9 cellular contexts compared by ENCODE assay signal in genomic region chr1:147641695-147642592, GRCh38. TPM values are rescaled to one million over a fixed set of nuclear protein-coding genes. Genes with fewer than 3 reads are reported as not detected.
DNase-seq lines count a peak whose midpoint lies in the region; ATAC-seq, FAIRE-seq and TF ChIP-seq lines count a peak whose summit lies in the region.
"Had no signal": no experiment of that assay in that cellular context is flagged by ENCODE, and none has a peak within 500 bp of the region (broad histone marks: within the 10 kb centered on the region; RNA-seq: fewer than 3 reads in every experiment).

No MANE protein-coding gene starts in this region.

- H3K4me2 ChIP-seq in Loucy (ENCODE audit: low read depth, low read length, poor library complexity, severe bottlenecking) = no peak overlapping the region

- H2AFZ ChIP-seq in Loucy (ENCODE audit: low read length) = no peak overlapping the region

- H3K4me1 ChIP-seq in Loucy (ENCODE audit: insufficient read depth, low read length, poor library complexity, severe bottlenecking) (peaks cover 13% of the 10 kb centered on the region), left lung (peaks cover 0 to 19% of the 10 kb centered on the region in 2 donors)

- H3K9me3 ChIP-seq in Loucy (ENCODE audit: insufficient read depth, low read depth, low read length) (no peaks in the 10 kb centered on the region), left lung (no peaks in the 10 kb centered on the region)

- no peaks in the 10 kb centered on the region for H3K79me2 ChIP-seq in Loucy (ENCODE audit: insufficient read depth, low read length)

- no peak overlapping the region for H3K4me3 ChIP-seq in Loucy (ENCODE audit: low read length, poor library complexity, severe bottlenecking)
- H3K4me3 ChIP-seq in bronchial epithelial cell (ENCODE audit: low read depth, low read length) = no peak overlapping the region
- no peak overlapping the region for H3K4me3 ChIP-seq in left lung

- H4K20me1 ChIP-seq in Loucy (ENCODE audit: insufficient read depth, low read length, poor library complexity, severe bottlenecking) = no peaks in the 10 kb centered on the region

- intact Hi-C loops in left lung (cut with DNase I) = loop anchor here in 1 of 2 donors (10.0 kb wide), 1 partner anchor 253 kb away; no protein-coding TSS in a partner anchor

- no peak overlapping the region for H3K27ac ChIP-seq in left lung

- FAIRE-seq in bronchial epithelial cell (lab: Jason Lieb, UNC) = no peak
- FAIRE-seq: colon had no signal

- H3K36me3 ChIP-seq in Loucy (ENCODE audit: insufficient read depth, low read length) = no peaks in the 10 kb centered on the region
- H3K36me3 ChIP-seq in bronchial epithelial cell (ENCODE audit: control insufficient read depth, insufficient read depth, low read length) = no peaks in the 10 kb centered on the region
- peaks cover 0 to 11% of the 10 kb centered on the region in 2 donors for H3K36me3 ChIP-seq in left lung

- DNase-seq in NCI-H2227 (lab: John Stamatoyannopoulos, UW; ENCODE audit: unreplicated experiment) (peak; percentile 49), NCI-H2227 treated with DMSO at 0.1 percent for 48 hours (lab: John Stamatoyannopoulos, UW) (no peak), SKM-1 (lab: John Stamatoyannopoulos, UW; ENCODE audit: unreplicated experiment) (peak; percentile 61), bronchial epithelial cell (ENCODE audit: low read depth) (peak; percentile 30), left lung (no peak)
- peak in 5 of 6 experiments; percentile 13 to 70 (median 31) for DNase-seq in stimulated activated naive CD4-positive, alpha-beta T cell (lab: John Stamatoyannopoulos, UW)

- H3F3A ChIP-seq in Loucy (ENCODE audit: low read depth) = no peaks in the 10 kb centered on the region

- ATAC-seq in left lung = peak; percentile 81
- ATAC-seq in GM21423 (IDR thresholded peaks at IDR 0.05; ENCODE audit: unreplicated experiment) = no peak

- H3K27me3 ChIP-seq in Loucy (ENCODE audit: insufficient read depth, low read length, poor library complexity, severe bottlenecking) = no peaks in the 10 kb centered on the region
- no peaks in the 10 kb centered on the region for H3K27me3 ChIP-seq in bronchial epithelial cell (ENCODE audit: control insufficient read depth, insufficient read depth, low read length)
- H3K27me3 ChIP-seq in left lung = no peaks in the 10 kb centered on the region

- TF ChIP-seq CTCF in Loucy (conservative IDR thresholded peaks at IDR 0.05; ENCODE audit: low read length) (peak; percentile 89), bronchial epithelial cell (IDR thresholded peaks at IDR 0.05; ENCODE audit: insufficient read depth, low read length, severe bottlenecking) (peak; percentile 78), left lung (IDR thresholded peaks at IDR 0.05) (peak; percentile 76 to 87)

- H3K9ac ChIP-seq in Loucy (ENCODE audit: low read depth, low read length, poor library complexity, severe bottlenecking) = no peak overlapping the region

- no peaks in the 10 kb centered on the region for H3K9me2 ChIP-seq in Loucy (replicated peaks; ENCODE audit: low read depth, low read length)

RNA-seq across cellular contexts. Expression of gene ACP6, which starts 28.4 kb away (rescaled TPM):
- 5.2 and 6.6 TPM in 2 replicates for total RNA-seq in bronchial epithelial cell
- 10 to 100 TPM; 14.1 to 15.3 TPM for total RNA-seq in left lung

Comparison
In these comparisons a context has a peak if more than half of its experiments do, and no peak if none do; other contexts are left out.
1. DNase-seq: peak in NCI-H2227 (single experiment), SKM-1 (single experiment), bronchial epithelial cell (single experiment) and stimulated activated naive CD4-positive, alpha-beta T cell (5 of 6); none in NCI-H2227 treated with DMSO at 0.1 percent for 48 hours (single experiment) and left lung (0 of 2).
2. Peak in every context shown above with its lines, with median percentiles within 50 percentile points of each other: CTCF ChIP-seq.